In genomic region chr7:131107343-131108211, GRCh38 we compare ENCODE assay signal across 8 cellular contexts.
DNase-seq lines count a peak whose midpoint lies in the region; ATAC-seq lines count a peak whose summit lies in the region.

No MANE protein-coding gene starts in this region.

- POLR2A ChIA-PET in activated CD4-positive, alpha-beta T cell treated with anti-CD3 and anti-CD28 coated beads for 36 hours (lab: Charles Lee): interaction anchor here (0.6 to 2.6 kb wide), 4 partner anchors 10 to 148 kb away, joined by 3 to 10 read pairs (median 5); no protein-coding TSS in a partner anchor

- peaks cover 15% of the 10 kb centered on the region for H3K36me3 Mint-ChIP-seq in activated CD4-positive, alpha-beta T cell treated with anti-CD3 and anti-CD28 coated beads for 36 hours (ENCODE audit: low read depth)

- peak; percentile 38 for ATAC-seq in GM18861 (IDR thresholded peaks at IDR 0.05; ENCODE audit: unreplicated experiment)
- ATAC-seq in HG03064 (IDR thresholded peaks at IDR 0.05; ENCODE audit: low read depth, unreplicated experiment): peak; percentile 42
- peak; percentile 47 for ATAC-seq in activated CD4-positive, alpha-beta T cell treated with anti-CD3 and anti-CD28 coated beads for 36 hours

- peak overlapping the region; percentile 99 for H3K27ac ChIP-seq in cingulate gyrus (ENCODE audit: low read depth, low read length)

- DNase-seq in AG08396 (ENCODE audit: low spot score): peak; percentile 81
- DNase-seq in NCI-H2227 (lab: John Stamatoyannopoulos, UW; ENCODE audit: unreplicated experiment): peak; percentile 78
- peak; percentile 83 for DNase-seq in activated CD4-positive, alpha-beta T cell treated with anti-CD3 and anti-CD28 coated beads for 36 hours
- DNase-seq in left kidney (ENCODE audit: low read depth, low spot score): peak; percentile 81
- peak; percentile 68 to 81 for DNase-seq in stimulated activated CD4-positive, alpha-beta T cell treated with anti-CD3 and anti-CD28 coated beads, Interleukin-2, amount 100 ng/mL, for 24 hours

- H3K27me3 Mint-ChIP-seq in activated CD4-positive, alpha-beta T cell treated with anti-CD3 and anti-CD28 coated beads for 36 hours: no peaks in the 10 kb centered on the region

- H3K9me3 Mint-ChIP-seq in activated CD4-positive, alpha-beta T cell treated with anti-CD3 and anti-CD28 coated beads for 36 hours (ENCODE audit: low read depth): no peaks in the 10 kb centered on the region

- peak overlapping the region; percentile 97 for H3K27ac Mint-ChIP-seq in activated CD4-positive, alpha-beta T cell treated with anti-CD3 and anti-CD28 coated beads for 36 hours

- intact Hi-C loops in activated CD4-positive, alpha-beta T cell treated with anti-CD3 and anti-CD28 coated beads for 36 hours (cut with DNase I, micrococcal nuclease): loop anchor here (1.0 to 10.0 kb wide), 20 partner anchors 39 to 1883 kb away; partner anchors contain the start of genes AHCYL2 (in 1 of the 2), MKLN1 (in 1 of the 2), NRF1 (in 1 of the 2) and UBE2H (in 1 of the 2)

- H3K4me3 Mint-ChIP-seq in activated CD4-positive, alpha-beta T cell treated with anti-CD3 and anti-CD28 coated beads for 36 hours: peak overlapping the region; percentile 95

- H3K4me1 Mint-ChIP-seq in activated CD4-positive, alpha-beta T cell treated with anti-CD3 and anti-CD28 coated beads for 36 hours: peaks cover 66% of the 10 kb centered on the region

- CTCF ChIA-PET in activated CD4-positive, alpha-beta T cell treated with anti-CD3 and anti-CD28 coated beads for 36 hours (lab: Charles Lee): interaction anchor here (1.1 to 1.4 kb wide), 2 partner anchors 67 to 147 kb away, joined by 3 to 4 read pairs; no protein-coding TSS in a partner anchor

Comparison
In these comparisons a context has a peak if more than half of its experiments do, and no peak if none do; other contexts are left out.
1. Peak in every context shown above with its lines: DNase-seq, ATAC-seq and H3K27ac ChIP-seq.